Comparison of ENCODE assay signal across 9 cellular contexts in genomic region chr22:50563410-50564160, GRCh38. TPM values are rescaled to one million over a fixed set of nuclear protein-coding genes. Genes with fewer than 3 reads are reported as not detected.
DNase-seq lines count a peak whose midpoint lies in the region; ATAC-seq and TF ChIP-seq lines count a peak whose summit lies in the region.
"Had no signal": no experiment of that assay in that cellular context is flagged by ENCODE, and none has a peak within 500 bp of the region (broad histone marks: within the 10 kb centered on the region; RNA-seq: fewer than 3 reads in every experiment).

No MANE protein-coding gene starts in this region.

- TF ChIP-seq POLR2A in gastrocnemius medialis (IDR thresholded peaks at IDR 0.05), result no peak

- peaks cover 37% of the 10 kb centered on the region for H3K27me3 Mint-ChIP-seq in WTC11 (ENCODE audit: low read depth)

- peak overlapping the region; percentile 83 for H3K4me3 Mint-ChIP-seq in WTC11

- H3K36me3 ChIP-seq in gastrocnemius medialis, result peaks cover 0 to 14% of the 10 kb centered on the region in 2 donors

- TF ChIP-seq CTCF in WTC11 (IDR thresholded peaks at IDR 0.05) (no peak), gastrocnemius medialis (IDR thresholded peaks at IDR 0.05 in 4 of 5, conservative IDR thresholded peaks at IDR 0.05 in 1 of 5) (no peak)

- H3K27ac Mint-ChIP-seq in WTC11, result no peak overlapping the region

- H3K27me3 ChIP-seq in gastrocnemius medialis, result no peaks in the 10 kb centered on the region

- H3K36me3 Mint-ChIP-seq in WTC11, result peaks cover 2% of the 10 kb centered on the region; the same call in 1 of the 2 replicates

- DNase-seq in WTC11 (ENCODE audit: low spot score), result no peak
- no peak for DNase-seq in left cardiac atrium
- no peak for DNase-seq in gastrocnemius medialis
- no peak for DNase-seq in NCI-H1930 (lab: John Stamatoyannopoulos, UW)
- DNase-seq in amniotic stem cell (lab: John Stamatoyannopoulos, UW), result no peak
- DNase-seq in NCI-H128 (lab: John Stamatoyannopoulos, UW; ENCODE audit: unreplicated experiment), result no peak
- no peak for DNase-seq in GM19240 (ENCODE audit: insufficient read length, low spot score)

- CTCF ChIA-PET in WTC11 (lab: Charles Lee), result interaction anchor here (0.7 to 2.8 kb wide), 32 partner anchors 8 to 211 kb away, joined by 3 to 42 read pairs (median 6); partner anchors contain the start of genes ARSA, CPT1B, KLHDC7B and LMF2

- intact Hi-C loops in left cardiac atrium (cut with DNase I) (loop anchor here in 1 of 2 donors (2.0 kb wide), 1 partner anchor 39 kb away; the partner anchor contains the start of gene SCO2), gastrocnemius medialis (cut with DNase I; ENCODE audit: low total_unique reads) (no loop called here)

- H3K27ac ChIP-seq in gastrocnemius medialis, result peak overlapping the region; percentile 77 to 82 (median 81)

- peak overlapping the region; percentile 67 to 87 (median 68) for H3K4me3 ChIP-seq in gastrocnemius medialis

- no peaks in the 10 kb centered on the region for H3K9me3 ChIP-seq in gastrocnemius medialis

- POLR2A ChIA-PET in WTC11 (lab: Charles Lee), result interaction anchor here (1.0 to 1.2 kb wide), 2 partner anchors 38 to 56 kb away, joined by 3 read pairs; partner anchors contain the start of genes LMF2, NCAPH2 and SCO2

- in situ Hi-C loops in gastrocnemius medialis (cut with MboI; ENCODE audit: low sequenced_read_pairs in 4 of 4), result no loop called here

- peaks cover 0 to 10% of the 10 kb centered on the region in 2 donors for H3K4me1 ChIP-seq in gastrocnemius medialis

- H3K4me1 Mint-ChIP-seq in WTC11, result peaks cover 10% of the 10 kb centered on the region

- ATAC-seq in GM21723 (IDR thresholded peaks at IDR 0.05; ENCODE audit: unreplicated experiment) (peak; percentile 11), WTC11 (peak; percentile 5), left cardiac atrium (peak; percentile 34 to 35), gastrocnemius medialis (peak; percentile 27 to 46)

- no peaks in the 10 kb centered on the region for H3K9me3 Mint-ChIP-seq in WTC11

TF ChIP-seq in WTC11, 78 proteins besides CTCF, POLR2A, EP300 and RAD21:
- TF ChIP-seq ATF1 (CRISPR knock-in tag; IDR thresholded peaks at IDR 0.05) (no peak), MXD4 (CRISPR knock-in tag; IDR thresholded peaks at IDR 0.05; ENCODE audit: borderline replicate concordance) (no peak)

RNA-seq across cellular contexts. Expression of gene SYCE3, which starts 0.9 kb away (rescaled TPM):
- total RNA-seq in WTC11 (2021) (0.46 to 0.89 TPM (median 0.85 TPM) in 3 replicates), left cardiac atrium (not detected), gastrocnemius medialis (not detected)
- total RNA-seq: T-helper 1 cell treated with Interleukin-12 subunit alpha and Interleukin-12 subunit beta and Interleukin-4 antibody, amounts not matched to agents 30 ng/mL and 1 ng/mL, for 36 hours had no signal

RNA-seq across cellular contexts. Expression of gene CPT1B, which starts 14.6 kb away (rescaled TPM):
- 33.7 to 47.8 TPM (median 47.4 TPM) in 3 replicates for total RNA-seq in WTC11 (2021)
- 100 to 1,000 TPM; 201 to 269 TPM for total RNA-seq in left cardiac atrium
- 100 to 1,000 TPM in 1 of 4 donors, 10 to 100 TPM in 3; 53.4 to 134 (median 63.7) TPM for total RNA-seq in gastrocnemius medialis

RNA-seq across cellular contexts. Expression of gene KLHDC7B, which starts 17.9 kb away (rescaled TPM):
- total RNA-seq in WTC11 (2021) (not detected in 3 replicates), left cardiac atrium (under 1 TPM in 1 of 2 donors, not detected in 1; 0.15 TPM), gastrocnemius medialis (not detected)

RNA-seq across cellular contexts. Expression of gene CHKB, which starts 19.1 kb away (rescaled TPM):
- 75.4 to 80.0 TPM (median 76.1 TPM) in 3 replicates for total RNA-seq in WTC11 (2021)
- total RNA-seq in left cardiac atrium, result 10 to 100 TPM; 31.6 to 35.3 TPM
- 10 to 100 TPM; 10.8 to 39.7 (median 24.4) TPM for total RNA-seq in gastrocnemius medialis

RNA-seq across cellular contexts. Expression of gene TYMP, which starts 33.8 kb away (rescaled TPM):
- 1.2 to 1.8 TPM (median 1.5 TPM) in 3 replicates for total RNA-seq in WTC11 (2021)
- 10 to 100 TPM; 27.9 to 67.1 TPM for total RNA-seq in left cardiac atrium
- total RNA-seq in gastrocnemius medialis, result 10 to 100 TPM in 3 of 4 donors, 1 to 10 TPM in 1; 8.8 to 15.8 (median 11.8) TPM
